Comparison of ENCODE assay signal across 1 cellular context in the genomic region with DNA sequence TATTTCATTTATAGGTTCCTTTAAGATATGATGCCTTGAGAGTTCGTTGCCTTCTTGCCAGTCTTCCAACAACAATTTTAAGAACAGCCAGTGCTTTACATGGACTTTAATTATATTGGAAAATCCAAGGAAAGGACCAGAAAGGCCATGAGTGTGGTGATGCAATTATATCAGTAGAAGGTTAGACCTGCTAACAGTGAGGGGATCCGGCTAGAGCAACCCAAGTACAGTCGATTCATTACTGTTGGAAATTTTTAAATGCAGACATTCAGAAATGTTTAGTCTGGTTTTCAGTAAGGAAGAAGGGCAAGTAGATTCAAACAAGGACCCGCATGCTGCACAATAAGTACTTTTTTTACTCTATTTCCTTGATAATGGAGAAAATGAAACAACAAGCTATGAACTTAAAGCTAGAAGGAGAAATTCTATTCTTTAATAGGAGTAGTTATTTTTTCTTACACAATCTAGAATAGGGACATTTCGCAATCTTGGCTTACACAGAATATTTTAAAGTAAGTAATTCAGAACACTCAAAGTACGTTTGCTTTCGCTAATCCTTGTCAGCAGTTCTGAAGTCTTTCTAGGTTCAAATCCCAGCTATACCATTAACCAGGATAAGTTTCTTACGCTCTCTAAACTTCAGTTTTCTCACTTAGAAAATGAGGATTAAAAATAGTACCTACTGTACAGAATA.
TF ChIP-seq lines count a peak whose summit lies in the region.

No MANE protein-coding gene starts in this region.

TF ChIP-seq in SK-N-SH treated with all-trans-retinoic acid at 6 μM for 48 hours, 23 proteins besides CTCF, POLR2A, EP300 and RAD21 (continued from another document):
- TF ChIP-seq, protein P1, sequence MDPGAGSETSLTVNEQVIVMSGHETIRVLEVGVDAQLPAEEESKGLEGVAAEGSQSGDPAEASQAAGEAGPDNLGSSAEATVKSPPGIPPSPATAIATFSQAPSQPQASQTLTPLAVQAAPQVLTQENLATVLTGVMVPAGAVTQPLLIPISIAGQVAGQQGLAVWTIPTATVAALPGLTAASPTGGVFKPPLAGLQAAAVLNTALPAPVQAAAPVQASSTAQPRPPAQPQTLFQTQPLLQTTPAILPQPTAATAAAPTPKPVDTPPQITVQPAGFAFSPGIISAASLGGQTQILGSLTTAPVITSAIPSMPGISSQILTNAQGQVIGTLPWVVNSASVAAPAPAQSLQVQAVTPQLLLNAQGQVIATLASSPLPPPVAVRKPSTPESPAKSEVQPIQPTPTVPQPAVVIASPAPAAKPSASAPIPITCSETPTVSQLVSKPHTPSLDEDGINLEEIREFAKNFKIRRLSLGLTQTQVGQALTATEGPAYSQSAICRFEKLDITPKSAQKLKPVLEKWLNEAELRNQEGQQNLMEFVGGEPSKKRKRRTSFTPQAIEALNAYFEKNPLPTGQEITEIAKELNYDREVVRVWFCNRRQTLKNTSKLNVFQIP (CRISPR knock-in tag; IDR thresholded peaks at IDR 0.05; ENCODE audit: borderline replicate concordance, low read depth), result no peak
- no peak for TF ChIP-seq SNAI2 (CRISPR knock-in tag; IDR thresholded peaks at IDR 0.05)
- no peak for TF ChIP-seq CSDC2 (CRISPR knock-in tag; IDR thresholded peaks at IDR 0.05)
- TF ChIP-seq ZNF565 (CRISPR knock-in tag; conservative IDR thresholded peaks at IDR 0.05; ENCODE audit: low read depth), result no peak
- TF ChIP-seq OSR1 (CRISPR knock-in tag; IDR thresholded peaks at IDR 0.05), result no peak
- TF ChIP-seq TCF4 (CRISPR knock-in tag; IDR thresholded peaks at IDR 0.05; ENCODE audit: borderline replicate concordance), result no peak
